Comparison of ENCODE assay signal across 16 cellular contexts in the genomic region with DNA sequence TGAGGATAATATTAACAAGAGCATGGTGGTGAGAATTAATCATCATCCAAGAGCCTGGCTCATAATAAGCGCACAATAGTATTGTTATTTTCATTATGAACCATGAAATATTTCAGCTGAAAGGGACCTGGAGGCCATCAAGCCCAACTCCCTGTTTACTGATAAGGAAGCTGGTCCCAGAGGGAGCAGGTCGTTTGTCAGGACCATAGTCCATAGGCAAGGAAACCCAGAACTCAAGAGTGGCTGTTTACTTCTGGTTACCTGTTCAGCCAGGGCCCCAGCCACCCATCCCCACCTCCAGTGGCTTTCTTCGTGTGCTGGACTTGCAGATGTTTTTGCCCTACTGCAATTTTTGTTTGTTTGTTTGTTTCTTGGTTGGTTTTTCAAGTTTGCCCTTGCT.
DNase-seq lines count a peak whose midpoint lies in the region; ATAC-seq and TF ChIP-seq lines count a peak whose summit lies in the region.
"Had no signal": no experiment of that assay in that cellular context is flagged by ENCODE, and none has a peak within 500 bp of the region (broad histone marks: within the 10 kb centered on the region; RNA-seq: fewer than 3 reads in every experiment).

No MANE protein-coding gene starts in this region.

- no peak overlapping the region for H3K4me3 ChIP-seq in SJSA1
- H3K4me3 ChIP-seq in fibroblast of lung (replicated peaks in 1 of 4; ENCODE audit: control extremely low read depth in 1 of 4, insufficient read depth in 1 of 4, low read depth in 3 of 4, low read length in 4 of 4), result no peak overlapping the region
- no peak overlapping the region for H3K4me3 ChIP-seq in osteoblast (ENCODE audit: insufficient read depth, low read length)

- H3K4me1 ChIP-seq in SJSA1 (replicated peaks), result peaks cover 38% of the 10 kb centered on the region
- peaks cover 2% of the 10 kb centered on the region for H3K4me1 ChIP-seq in fibroblast of lung (ENCODE audit: control insufficient read depth, extremely low read depth, insufficient read depth, low read length)
- peaks cover 24% of the 10 kb centered on the region for H3K4me1 ChIP-seq in osteoblast (ENCODE audit: insufficient read depth, low read length)

- H3K36me3 ChIP-seq in SJSA1 (no peaks in the 10 kb centered on the region), fibroblast of lung (ENCODE audit: control insufficient read depth, insufficient read depth, low read length) (peaks cover 4% of the 10 kb centered on the region), osteoblast (ENCODE audit: insufficient read depth, low read length) (peaks cover 5% of the 10 kb centered on the region)

- no peaks in the 10 kb centered on the region for H3K9me3 ChIP-seq in SJSA1 (replicated peaks)
- no peaks in the 10 kb centered on the region for H3K9me3 ChIP-seq in fibroblast of lung (ENCODE audit: control insufficient read depth, insufficient read depth, low read depth, low read length)
- no peaks in the 10 kb centered on the region for H3K9me3 ChIP-seq in osteoblast (ENCODE audit: low read depth, low read length)

- H3K79me2 ChIP-seq in fibroblast of lung (ENCODE audit: control insufficient read depth, insufficient read depth, low read length), result no peaks in the 10 kb centered on the region
- peaks cover 9% of the 10 kb centered on the region for H3K79me2 ChIP-seq in osteoblast (ENCODE audit: insufficient read depth, low read length)

- peak overlapping the region; percentile 48 for H3K27ac ChIP-seq in SJSA1
- H3K27ac ChIP-seq in fibroblast of lung (ENCODE audit: insufficient read depth, low read length), result peak overlapping the region; percentile 21
- H3K27ac ChIP-seq in osteoblast (ENCODE audit: low read depth, low read length), result peak overlapping the region; percentile 2
- H3K27ac ChIP-seq: HL-60 had no signal

- DNase-seq in HT1080 (ENCODE audit: low read depth), result peak; percentile 15
- no peak for DNase-seq in SJSA1 (ENCODE audit: low read depth in 1 of 2, low spot score in 2 of 2)
- DNase-seq in fibroblast of lung (ENCODE audit: low read depth in 2 of 2), result no peak
- no peak for DNase-seq in osteoblast (ENCODE audit: insufficient read length, low spot score, missing footprints)
- DNase-seq in pons (ENCODE audit: low spot score), result no peak
- no peak for DNase-seq in AG20443 (ENCODE audit: low spot score)
- DNase-seq: C1 segment of cervical spinal cord; CD8-positive, alpha-beta memory T cell; Kasumi-1; NCI-H1092 treated with DMSO at 0.1 percent for 48 hours; NCI-H2081 treated with DMSO at 0.1 percent for 48 hours; NCI-H510A; NCI-H748 treated with DMSO at 0.1 percent for 48 hours; SHP77 had no signal

- H3K27me3 ChIP-seq in SJSA1 (replicated peaks) (no peaks in the 10 kb centered on the region), fibroblast of lung (ENCODE audit: control insufficient read depth, insufficient read depth, low read length) (no peaks in the 10 kb centered on the region), osteoblast (ENCODE audit: insufficient read depth, low read length) (no peaks in the 10 kb centered on the region)

- ATAC-seq in HG02840 (IDR thresholded peaks at IDR 0.05; ENCODE audit: low FRiP score, unreplicated experiment), result no peak

- no peak overlapping the region for H2AFZ ChIP-seq in fibroblast of lung (ENCODE audit: low read length)
- no peak overlapping the region for H2AFZ ChIP-seq in osteoblast (ENCODE audit: low read length)

- no peak overlapping the region for H3K9ac ChIP-seq in fibroblast of lung (ENCODE audit: insufficient read depth, low read length)

- no peaks in the 10 kb centered on the region for H4K20me1 ChIP-seq in fibroblast of lung (ENCODE audit: control insufficient read depth, extremely low read depth, insufficient read depth, low read length)
- no peaks in the 10 kb centered on the region for H4K20me1 ChIP-seq in osteoblast (ENCODE audit: insufficient read depth, low read length)

- H3K4me2 ChIP-seq in fibroblast of lung (ENCODE audit: extremely low read depth, insufficient read depth, low read length) (peak overlapping the region; percentile 19), osteoblast (ENCODE audit: insufficient read depth, low read length) (no peak overlapping the region)

- no peak for TF ChIP-seq CTCF in fibroblast of lung (conservative IDR thresholded peaks at IDR 0.05 in 1 of 2, IDR thresholded peaks at IDR 0.05 in 1 of 2; ENCODE audit: low read depth in 1 of 2, low read length in 2 of 2)
- TF ChIP-seq CTCF in osteoblast (IDR thresholded peaks at IDR 0.05; ENCODE audit: extremely low read depth, low read depth, low read length), result no peak
